In the genomic region with DNA sequence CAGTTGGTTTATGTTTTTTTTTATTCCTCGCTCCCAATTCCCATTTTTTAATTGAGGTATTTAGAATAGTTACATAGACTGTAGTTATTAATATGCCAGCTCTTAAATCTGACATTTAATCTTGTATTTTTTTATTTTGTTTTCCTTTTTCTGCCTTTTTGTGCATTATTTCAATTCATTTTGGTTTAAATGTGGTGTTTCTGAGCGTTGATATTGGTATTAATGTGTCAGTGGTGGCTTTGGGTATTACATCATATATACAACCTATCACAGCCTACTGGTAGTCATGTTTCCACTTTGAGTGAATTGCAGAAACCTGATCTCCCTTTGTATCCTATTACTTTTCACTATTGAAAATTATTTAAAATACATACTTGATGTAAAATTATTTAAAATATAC, we compare ENCODE assay signal across 16 cellular contexts.
DNase-seq lines count a peak whose midpoint lies in the region; ATAC-seq, FAIRE-seq and TF ChIP-seq lines count a peak whose summit lies in the region.
"Had no signal": no experiment of that assay in that cellular context is flagged by ENCODE, and none has a peak within 500 bp of the region (broad histone marks: within the 10 kb centered on the region; RNA-seq: fewer than 3 reads in every experiment).

No MANE protein-coding gene starts in this region.

- TF ChIP-seq CTCF in NB4 (IDR thresholded peaks at IDR 0.05; ENCODE audit: low read depth, low read length) (no peak), K562 (IDR thresholded peaks at IDR 0.05 in 2 of 3, conservative IDR thresholded peaks at IDR 0.05 in 1 of 3; ENCODE audit: insufficient read depth in 2 of 3, low read depth in 1 of 3, low read length in 3 of 3) (no peak), type B pancreatic cell (conservative IDR thresholded peaks at IDR 0.05) (peak; percentile 72), esophagus muscularis mucosa (IDR thresholded peaks at IDR 0.05) (no peak)

- no peak for TF ChIP-seq RAD21 in K562 (CRISPR knock-in tag; conservative IDR thresholded peaks at IDR 0.05 in 1 of 2, IDR thresholded peaks at IDR 0.05 in 1 of 2)

- POLR2A ChIA-PET in K562 (lab: Yijun Ruan, JAX), result no interaction called here

- no peaks in the 10 kb centered on the region for H3K9me1 ChIP-seq in K562 (ENCODE audit: control insufficient read depth, insufficient read depth, low read length)

- WGBS in K562 (ENCODE audit: insufficient coverage, low coverage, missing lambda C conversion rate), result 3% methylated on average over 2 of the region's 2 CpGs
- WGBS in esophagus muscularis mucosa, result 87% methylated on average over 2 of the region's 2 CpGs

- H3K4me3 Mint-ChIP-seq in type B pancreatic cell, result no peak overlapping the region
- H3K4me3 Mint-ChIP-seq: activated CD4-positive, alpha-beta memory T cell treated with anti-CD3 and anti-CD28 coated beads, Interleukin-2, amount 10 ng/mL, durations not matched to agents 7 days and 5 days had no signal

- no peaks in the 10 kb centered on the region for H3K36me3 Mint-ChIP-seq in type B pancreatic cell

- no peaks in the 10 kb centered on the region for H3K4me1 Mint-ChIP-seq in type B pancreatic cell (ENCODE audit: unreplicated experiment)
- H3K4me1 Mint-ChIP-seq: activated CD4-positive, alpha-beta memory T cell treated with anti-CD3 and anti-CD28 coated beads, Interleukin-2, amount 10 ng/mL, durations not matched to agents 7 days and 5 days had no signal

- H4K20me1 ChIP-seq in K562 (replicated peaks; ENCODE audit: control insufficient read depth, insufficient read depth, low read length), result no peaks in the 10 kb centered on the region

- peaks cover 10% of the 10 kb centered on the region for H3K9me3 Mint-ChIP-seq in type B pancreatic cell
- H3K9me3 Mint-ChIP-seq: activated CD4-positive, alpha-beta memory T cell treated with anti-CD3 and anti-CD28 coated beads, Interleukin-2, amount 10 ng/mL, durations not matched to agents 7 days and 5 days had no signal

- CTCF ChIA-PET in K562 (lab: Yijun Ruan, JAX; ENCODE audit: low intra/inter-chr PET ratio), result no interaction called here

- no peak for TF ChIP-seq POLR2A in NB4 (IDR thresholded peaks at IDR 0.05; ENCODE audit: extremely low read depth, insufficient read length)
- TF ChIP-seq POLR2A in K562 (conservative IDR thresholded peaks at IDR 0.05), result no peak
- TF ChIP-seq POLR2A in esophagus muscularis mucosa (IDR thresholded peaks at IDR 0.05; ENCODE audit: low read depth), result no peak

- no peak overlapping the region for H3K27ac Mint-ChIP-seq in type B pancreatic cell
- H3K27ac Mint-ChIP-seq: activated CD4-positive, alpha-beta memory T cell treated with anti-CD3 and anti-CD28 coated beads, Interleukin-2, amount 10 ng/mL, durations not matched to agents 7 days and 5 days had no signal

- in situ Hi-C loops in K562 (cut with MboI), result no loop called here

- H3K79me2 ChIP-seq in K562 (ENCODE audit: control insufficient read depth, insufficient read depth, low read length), result no peaks in the 10 kb centered on the region

- H3K27me3 Mint-ChIP-seq in type B pancreatic cell, result no peaks in the 10 kb centered on the region
- H3K27me3 Mint-ChIP-seq: activated CD4-positive, alpha-beta memory T cell treated with anti-CD3 and anti-CD28 coated beads, Interleukin-2, amount 10 ng/mL, durations not matched to agents 7 days and 5 days had no signal

- H3K9me3 ChIP-seq in K562 (replicated peaks; ENCODE audit: control insufficient read depth, insufficient read depth, low read depth, low read length) (no peaks in the 10 kb centered on the region; the same call in 1 of the 2 replicates), esophagus muscularis mucosa (no peaks in the 10 kb centered on the region)
- H3K9me3 ChIP-seq: body of pancreas, gastroesophageal sphincter, Peyer's patch had no signal

- no peak overlapping the region for H3K9ac ChIP-seq in K562 (ENCODE audit: insufficient read depth in 1 of 2, low read depth in 2 of 2, low read length in 2 of 2)

- ATAC-seq in K562, result peak; percentile 75
- ATAC-seq: body of pancreas, gastroesophageal sphincter had no signal

- no peak overlapping the region for H3K4me3 ChIP-seq in NB4 (ENCODE audit: low read depth, low read length)
- no peak overlapping the region for H3K4me3 ChIP-seq in K562
- H3K4me3 ChIP-seq in esophagus muscularis mucosa, result no peak overlapping the region
- H3K4me3 ChIP-seq: body of pancreas, gastroesophageal sphincter, Peyer's patch had no signal

- no peak for FAIRE-seq in K562 (lab: Jason Lieb, UNC)
- FAIRE-seq: keratinocyte had no signal

- intact Hi-C loops in K562 (cut with micrococcal nuclease), result no loop called here
- intact Hi-C loops in esophagus muscularis mucosa (cut with DNase I), result no loop called here

- DNase-seq in NCI-H82 (lab: John Stamatoyannopoulos, UW) (peak; percentile 29), NCI-H82 treated with DMSO at 0.1 percent for 48 hours (lab: John Stamatoyannopoulos, UW; ENCODE audit: unreplicated experiment) (no peak), NB4 (ENCODE audit: low read depth) (peak; percentile 1), K562 (ENCODE audit: extremely low read depth in 1 of 4, low spot score in 3 of 4) (peak in 2 of 4 experiments; percentile 23 to 26), type B pancreatic cell (ENCODE audit: extremely low spot score, unreplicated experiment) (no peak), esophagus muscularis mucosa (ENCODE audit: extremely low spot score) (no peak), SIG-M5 (lab: John Stamatoyannopoulos, UW) (no peak), NCI-H2171 treated with DMSO at 0.1 percent for 48 hours (lab: John Stamatoyannopoulos, UW) (no peak)
- DNase-seq: activated CD4-positive, alpha-beta memory T cell treated with anti-CD3 and anti-CD28 coated beads, Interleukin-2, amount 10 ng/mL, durations not matched to agents 7 days and 5 days; body of pancreas; Calu3; NCI-H226; Peyer's patch; T-helper 9 cell had no signal

- no TSS peak for BruUV-seq in K562 (replicated peaks; lab: Mats Ljungman, UMichigan)

- no peaks in the 10 kb centered on the region for H3K27me3 ChIP-seq in K562 (ENCODE audit: control insufficient read depth in 2 of 2, insufficient read depth in 2 of 2, low read length in 2 of 2)
- no peaks in the 10 kb centered on the region for H3K27me3 ChIP-seq in esophagus muscularis mucosa
- H3K27me3 ChIP-seq: body of pancreas, gastroesophageal sphincter, Peyer's patch had no signal

- no peak overlapping the region for H2AFZ ChIP-seq in K562 (ENCODE audit: low read depth, low read length)

- no peak overlapping the region for H3K4me2 ChIP-seq in K562 (ENCODE audit: insufficient read depth, low read length)

- H3K36me3 ChIP-seq in K562 (ENCODE audit: control insufficient read depth, insufficient read depth, low read length) (no peaks in the 10 kb centered on the region), esophagus muscularis mucosa (no peaks in the 10 kb centered on the region)
- H3K36me3 ChIP-seq: gastroesophageal sphincter, Peyer's patch had no signal

- H3K27ac ChIP-seq in K562 (ENCODE audit: extremely low read depth, low read depth, low read length), result no peak overlapping the region
- H3K27ac ChIP-seq in esophagus muscularis mucosa (replicated peaks in 1 of 4), result no peak overlapping the region
- H3K27ac ChIP-seq: body of pancreas, gastroesophageal sphincter, Peyer's patch had no signal

- H3K4me1 ChIP-seq in K562 (replicated peaks in 1 of 2; ENCODE audit: control insufficient read depth in 2 of 2, insufficient read depth in 2 of 2, low read length in 2 of 2) (no peaks in the 10 kb centered on the region), esophagus muscularis mucosa (no peaks in the 10 kb centered on the region)
- H3K4me1 ChIP-seq: body of pancreas, gastroesophageal sphincter, Peyer's patch had no signal

- TF ChIP-seq EP300 in K562 (IDR thresholded peaks at IDR 0.05; ENCODE audit: low read length) (no peak), esophagus muscularis mucosa (IDR thresholded peaks at IDR 0.05) (no peak)

TF ChIP-seq in K562, 482 proteins besides CTCF, POLR2A, EP300 and RAD21:
- TF ChIP-seq PHF8 (IDR thresholded peaks at IDR 0.05; ENCODE audit: borderline replicate concordance, low read length) (no peak), CEBPB (tag; IDR thresholded peaks at IDR 0.05) (peak; percentile 39; the same call in 1 of the 2 replicates), CEBPG (CRISPR knock-in tag; IDR thresholded peaks at IDR 0.05) (no peak), CEBPG (tag; conservative IDR thresholded peaks at IDR 0.05 in 1 of 2, IDR thresholded peaks at IDR 0.05 in 1 of 2) (peak in 1 of 2 experiments; percentile 29; a peak in 1 of 4 replicates), HNRNPL (IDR thresholded peaks at IDR 0.05; ENCODE audit: low read depth, low read length) (no peak)
- TF ChIP-seq, protein P1, sequence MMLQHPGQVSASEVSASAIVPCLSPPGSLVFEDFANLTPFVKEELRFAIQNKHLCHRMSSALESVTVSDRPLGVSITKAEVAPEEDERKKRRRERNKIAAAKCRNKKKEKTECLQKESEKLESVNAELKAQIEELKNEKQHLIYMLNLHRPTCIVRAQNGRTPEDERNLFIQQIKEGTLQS (IDR thresholded peaks at IDR 0.05), result peak; percentile 32; the same call in 1 of the 2 replicates
- TF ChIP-seq, protein P1 (CRISPR knock-in tag; conservative IDR thresholded peaks at IDR 0.05), result no peak

Comparison
In these comparisons a context has a peak if more than half of its experiments do, and no peak if none do; other contexts are left out.
1. DNase-seq: peak in NCI-H82 (single experiment) and NB4 (single experiment); none in NCI-H82 treated with DMSO at 0.1 percent for 48 hours (single experiment), type B pancreatic cell (single experiment), esophagus muscularis mucosa (single experiment), SIG-M5 (single experiment) and NCI-H2171 treated with DMSO at 0.1 percent for 48 hours (single experiment).